In genomic region chr9:78196258-78196657, GRCh38 we compare ENCODE assay signal across 1 cellular context.
TF ChIP-seq lines count a peak whose summit lies in the region.

No MANE protein-coding gene starts in this region.

TF ChIP-seq in GM23338, 12 proteins besides CTCF, POLR2A, EP300 and RAD21 (continued from another document):
- TF ChIP-seq, protein P1, sequence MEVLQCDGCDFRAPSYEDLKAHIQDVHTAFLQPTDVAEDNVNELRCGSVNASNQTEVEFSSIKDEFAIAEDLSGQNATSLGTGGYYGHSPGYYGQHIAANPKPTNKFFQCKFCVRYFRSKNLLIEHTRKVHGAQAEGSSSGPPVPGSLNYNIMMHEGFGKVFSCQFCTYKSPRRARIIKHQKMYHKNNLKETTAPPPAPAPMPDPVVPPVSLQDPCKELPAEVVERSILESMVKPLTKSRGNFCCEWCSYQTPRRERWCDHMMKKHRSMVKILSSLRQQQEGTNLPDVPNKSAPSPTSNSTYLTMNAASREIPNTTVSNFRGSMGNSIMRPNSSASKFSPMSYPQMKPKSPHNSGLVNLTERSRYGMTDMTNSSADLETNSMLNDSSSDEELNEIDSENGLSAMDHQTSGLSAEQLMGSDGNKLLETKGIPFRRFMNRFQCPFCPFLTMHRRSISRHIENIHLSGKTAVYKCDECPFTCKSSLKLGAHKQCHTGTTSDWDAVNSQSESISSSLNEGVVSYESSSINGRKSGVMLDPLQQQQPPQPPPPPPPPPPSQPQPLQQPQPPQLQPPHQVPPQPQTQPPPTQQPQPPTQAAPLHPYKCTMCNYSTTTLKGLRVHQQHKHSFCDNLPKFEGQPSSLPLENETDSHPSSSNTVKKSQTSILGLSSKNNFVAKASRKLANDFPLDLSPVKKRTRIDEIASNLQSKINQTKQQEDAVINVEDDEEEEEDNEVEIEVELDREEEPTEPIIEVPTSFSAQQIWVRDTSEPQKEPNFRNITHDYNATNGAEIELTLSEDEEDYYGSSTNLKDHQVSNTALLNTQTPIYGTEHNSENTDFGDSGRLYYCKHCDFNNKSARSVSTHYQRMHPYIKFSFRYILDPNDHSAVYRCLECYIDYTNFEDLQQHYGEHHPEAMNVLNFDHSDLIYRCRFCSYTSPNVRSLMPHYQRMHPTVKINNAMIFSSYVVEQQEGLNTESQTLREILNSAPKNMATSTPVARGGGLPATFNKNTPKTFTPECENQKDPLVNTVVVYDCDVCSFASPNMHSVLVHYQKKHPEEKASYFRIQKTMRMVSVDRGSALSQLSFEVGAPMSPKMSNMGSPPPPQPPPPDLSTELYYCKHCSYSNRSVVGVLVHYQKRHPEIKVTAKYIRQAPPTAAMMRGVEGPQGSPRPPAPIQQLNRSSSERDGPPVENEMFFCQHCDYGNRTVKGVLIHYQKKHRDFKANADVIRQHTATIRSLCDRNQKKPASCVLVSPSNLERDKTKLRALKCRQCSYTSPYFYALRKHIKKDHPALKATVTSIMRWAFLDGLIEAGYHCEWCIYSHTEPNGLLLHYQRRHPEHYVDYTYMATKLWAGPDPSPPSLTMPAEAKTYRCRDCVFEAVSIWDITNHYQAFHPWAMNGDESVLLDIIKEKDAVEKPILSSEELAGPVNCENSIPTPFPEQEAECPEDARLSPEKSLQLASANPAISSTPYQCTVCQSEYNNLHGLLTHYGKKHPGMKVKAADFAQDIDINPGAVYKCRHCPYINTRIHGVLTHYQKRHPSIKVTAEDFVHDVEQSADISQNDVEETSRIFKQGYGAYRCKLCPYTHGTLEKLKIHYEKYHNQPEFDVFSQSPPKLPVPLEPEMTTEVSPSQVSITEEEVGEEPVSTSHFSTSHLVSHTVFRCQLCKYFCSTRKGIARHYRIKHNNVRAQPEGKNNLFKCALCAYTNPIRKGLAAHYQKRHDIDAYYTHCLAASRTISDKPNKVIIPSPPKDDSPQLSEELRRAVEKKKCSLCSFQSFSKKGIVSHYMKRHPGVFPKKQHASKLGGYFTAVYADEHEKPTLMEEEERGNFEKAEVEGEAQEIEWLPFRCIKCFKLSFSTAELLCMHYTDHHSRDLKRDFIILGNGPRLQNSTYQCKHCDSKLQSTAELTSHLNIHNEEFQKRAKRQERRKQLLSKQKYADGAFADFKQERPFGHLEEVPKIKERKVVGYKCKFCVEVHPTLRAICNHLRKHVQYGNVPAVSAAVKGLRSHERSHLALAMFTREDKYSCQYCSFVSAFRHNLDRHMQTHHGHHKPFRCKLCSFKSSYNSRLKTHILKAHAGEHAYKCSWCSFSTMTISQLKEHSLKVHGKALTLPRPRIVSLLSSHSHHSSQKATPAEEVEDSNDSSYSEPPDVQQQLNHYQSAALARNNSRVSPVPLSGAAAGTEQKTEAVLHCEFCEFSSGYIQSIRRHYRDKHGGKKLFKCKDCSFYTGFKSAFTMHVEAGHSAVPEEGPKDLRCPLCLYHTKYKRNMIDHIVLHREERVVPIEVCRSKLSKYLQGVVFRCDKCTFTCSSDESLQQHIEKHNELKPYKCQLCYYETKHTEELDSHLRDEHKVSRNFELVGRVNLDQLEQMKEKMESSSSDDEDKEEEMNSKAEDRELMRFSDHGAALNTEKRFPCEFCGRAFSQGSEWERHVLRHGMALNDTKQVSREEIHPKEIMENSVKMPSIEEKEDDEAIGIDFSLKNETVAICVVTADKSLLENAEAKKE (CRISPR knock-in tag; IDR thresholded peaks at IDR 0.05) = no peak
